ENCODE assay signal across 10 cellular contexts in genomic region chr10:112721080-112721698, GRCh38.
A peak's percentile ranks its signal among the peaks of the same experiment; 100 is the strongest.
DNase-seq lines count a peak whose midpoint lies in the region; ATAC-seq and TF ChIP-seq lines count a peak whose summit lies in the region.
"Had no signal": no experiment of that assay in that cellular context is flagged by ENCODE, and none has a peak within 500 bp of the region (broad histone marks: within the 10 kb centered on the region; RNA-seq: fewer than 3 reads in every experiment).

No MANE protein-coding gene starts in this region.

- no peaks in the 10 kb centered on the region for H3K36me3 ChIP-seq in Peyer's patch
- H3K36me3 ChIP-seq in fibroblast of lung (ENCODE audit: control insufficient read depth, insufficient read depth, low read length): no peaks in the 10 kb centered on the region
- no peaks in the 10 kb centered on the region for H3K36me3 ChIP-seq in osteoblast (ENCODE audit: insufficient read depth, low read length)

- H3K9me3 ChIP-seq in Peyer's patch (no peaks in the 10 kb centered on the region), fibroblast of lung (ENCODE audit: control insufficient read depth, insufficient read depth, low read depth, low read length) (no peaks in the 10 kb centered on the region), osteoblast (ENCODE audit: low read depth, low read length) (no peaks in the 10 kb centered on the region)

- H4K20me1 ChIP-seq in fibroblast of lung (ENCODE audit: control insufficient read depth, extremely low read depth, insufficient read depth, low read length): no peaks in the 10 kb centered on the region
- H4K20me1 ChIP-seq in osteoblast (ENCODE audit: insufficient read depth, low read length): peaks cover 11% of the 10 kb centered on the region
- H4K20me1 ChIP-seq: BLaER1 treated with 17β-estradiol and CSF1 and Interleukin-3, amounts not matched to agents 10 nM and 100 nM had no signal

- no peaks in the 10 kb centered on the region for H3K27me3 ChIP-seq in Peyer's patch
- no peaks in the 10 kb centered on the region for H3K27me3 ChIP-seq in fibroblast of lung (ENCODE audit: control insufficient read depth, insufficient read depth, low read length)
- peaks cover 8% of the 10 kb centered on the region for H3K27me3 ChIP-seq in osteoblast (ENCODE audit: insufficient read depth, low read length)
- H3K27me3 ChIP-seq: BLaER1 treated with 17β-estradiol and CSF1 and Interleukin-3, amounts not matched to agents 10 nM and 100 nM had no signal

- H3K4me3 ChIP-seq in Peyer's patch (no peak overlapping the region), fibroblast of lung (replicated peaks in 1 of 4; ENCODE audit: control extremely low read depth in 1 of 4, insufficient read depth in 1 of 4, low read depth in 3 of 4, low read length in 4 of 4) (no peak overlapping the region), osteoblast (ENCODE audit: insufficient read depth, low read length) (no peak overlapping the region)
- H3K4me3 ChIP-seq: BLaER1 treated with 17β-estradiol and CSF1 and Interleukin-3, amounts not matched to agents 10 nM and 100 nM; skin epidermis had no signal

- H2AFZ ChIP-seq in fibroblast of lung (ENCODE audit: low read length): no peak overlapping the region
- no peak overlapping the region for H2AFZ ChIP-seq in osteoblast (ENCODE audit: low read length)

- DNase-seq in NCI-H510A treated with DMSO at 0.1 percent for 48 hours (lab: John Stamatoyannopoulos, UW) (peak; percentile 43), NCI-H510A (lab: John Stamatoyannopoulos, UW) (no peak), Peyer's patch (no peak), fibroblast of lung (ENCODE audit: low read depth in 2 of 2) (peak; percentile 29 to 61), osteoblast (ENCODE audit: insufficient read length, low spot score, missing footprints) (peak; percentile 64), NCI-H1694 treated with DMSO at 0.1 percent for 48 hours (lab: John Stamatoyannopoulos, UW) (no peak)

- TF ChIP-seq CTCF in Peyer's patch (IDR thresholded peaks at IDR 0.05) (peak in 5 of 6 experiments; percentile 39 to 83 (median 83)), fibroblast of lung (conservative IDR thresholded peaks at IDR 0.05 in 1 of 2, IDR thresholded peaks at IDR 0.05 in 1 of 2; ENCODE audit: low read depth in 1 of 2, low read length in 2 of 2) (peak; percentile 61 to 73), osteoblast (IDR thresholded peaks at IDR 0.05; ENCODE audit: extremely low read depth, low read depth, low read length) (peak; percentile 69)

- ATAC-seq in HG02623 (IDR thresholded peaks at IDR 0.05; ENCODE audit: unreplicated experiment) (peak; percentile 47), GM18505 (IDR thresholded peaks at IDR 0.05; ENCODE audit: unreplicated experiment) (no peak)

- peaks cover 0 to 11% (median 0%) of the 10 kb centered on the region in 4 donors for H3K4me1 ChIP-seq in Peyer's patch
- peaks cover 3% of the 10 kb centered on the region for H3K4me1 ChIP-seq in fibroblast of lung (ENCODE audit: control insufficient read depth, extremely low read depth, insufficient read depth, low read length)
- no peaks in the 10 kb centered on the region for H3K4me1 ChIP-seq in osteoblast (ENCODE audit: insufficient read depth, low read length)

- H3K79me2 ChIP-seq in fibroblast of lung (ENCODE audit: control insufficient read depth, insufficient read depth, low read length) (no peaks in the 10 kb centered on the region), osteoblast (ENCODE audit: insufficient read depth, low read length) (no peaks in the 10 kb centered on the region)

- H3K9ac ChIP-seq in fibroblast of lung (ENCODE audit: insufficient read depth, low read length): no peak overlapping the region
- H3K9ac ChIP-seq: BLaER1 treated with 17β-estradiol and CSF1 and Interleukin-3, amounts not matched to agents 10 nM and 100 nM had no signal

- H3K27ac ChIP-seq in Peyer's patch (no peak overlapping the region), fibroblast of lung (ENCODE audit: insufficient read depth, low read length) (no peak overlapping the region), osteoblast (ENCODE audit: low read depth, low read length) (no peak overlapping the region)
- H3K27ac ChIP-seq: BLaER1 treated with 17β-estradiol and CSF1 and Interleukin-3, amounts not matched to agents 10 nM and 100 nM; skin epidermis had no signal

- no peak overlapping the region for H3K4me2 ChIP-seq in fibroblast of lung (ENCODE audit: extremely low read depth, insufficient read depth, low read length)
- H3K4me2 ChIP-seq in osteoblast (ENCODE audit: insufficient read depth, low read length): no peak overlapping the region

- TF ChIP-seq POLR2A in Peyer's patch (IDR thresholded peaks at IDR 0.05): no peak
- no peak for TF ChIP-seq POLR2A in GM18505 (IDR thresholded peaks at IDR 0.05; ENCODE audit: borderline replicate concordance, extremely low read depth, insufficient read depth, insufficient read length)

Comparison
In these comparisons a context has a peak if more than half of its experiments do, and no peak if none do; other contexts are left out.
1. DNase-seq: peak in NCI-H510A treated with DMSO at 0.1 percent for 48 hours (single experiment), fibroblast of lung (2 of 2) and osteoblast (single experiment); none in NCI-H510A (single experiment), Peyer's patch (0 of 3) and NCI-H1694 treated with DMSO at 0.1 percent for 48 hours (single experiment).
2. Peak in every context shown above with its lines, with median percentiles within 50 percentile points of each other: CTCF ChIP-seq.